ENCODE assay signal across 2 cellular contexts in genomic region chr7:5613607-5614006, GRCh38.
A peak's percentile ranks its signal among the peaks of the same experiment; 100 is the strongest.
TF ChIP-seq lines count a peak whose summit lies in the region.

No MANE protein-coding gene starts in this region.

TF ChIP-seq in SK-N-SH, 30 proteins besides CTCF, POLR2A, EP300 and RAD21:
- TF ChIP-seq MEF2A (IDR thresholded peaks at IDR 0.05; ENCODE audit: borderline replicate concordance, low read depth), result no peak
- 0 out of 2 replicates have a peak, but pooled peaks have one; percentile 11 for TF ChIP-seq POLR2AphosphoS5 (IDR thresholded peaks at IDR 0.05; ENCODE audit: low read depth, low read length)

TF ChIP-seq in HepG2, 621 proteins besides CTCF, POLR2A, EP300 and RAD21:
- no peak for TF ChIP-seq ZEB1 (IDR thresholded peaks at IDR 0.05; ENCODE audit: insufficient replicate concordance, low read depth)
- TF ChIP-seq AGO2 (optimal IDR thresholded peaks at IDR 0.05; ENCODE audit: low read depth, low read length), result peak; percentile 33
- no peak for TF ChIP-seq ZSCAN9 (CRISPR knock-in tag; IDR thresholded peaks at IDR 0.05; ENCODE audit: borderline replicate concordance)
